Comparison of ENCODE assay signal across 6 cellular contexts in the genomic region with DNA sequence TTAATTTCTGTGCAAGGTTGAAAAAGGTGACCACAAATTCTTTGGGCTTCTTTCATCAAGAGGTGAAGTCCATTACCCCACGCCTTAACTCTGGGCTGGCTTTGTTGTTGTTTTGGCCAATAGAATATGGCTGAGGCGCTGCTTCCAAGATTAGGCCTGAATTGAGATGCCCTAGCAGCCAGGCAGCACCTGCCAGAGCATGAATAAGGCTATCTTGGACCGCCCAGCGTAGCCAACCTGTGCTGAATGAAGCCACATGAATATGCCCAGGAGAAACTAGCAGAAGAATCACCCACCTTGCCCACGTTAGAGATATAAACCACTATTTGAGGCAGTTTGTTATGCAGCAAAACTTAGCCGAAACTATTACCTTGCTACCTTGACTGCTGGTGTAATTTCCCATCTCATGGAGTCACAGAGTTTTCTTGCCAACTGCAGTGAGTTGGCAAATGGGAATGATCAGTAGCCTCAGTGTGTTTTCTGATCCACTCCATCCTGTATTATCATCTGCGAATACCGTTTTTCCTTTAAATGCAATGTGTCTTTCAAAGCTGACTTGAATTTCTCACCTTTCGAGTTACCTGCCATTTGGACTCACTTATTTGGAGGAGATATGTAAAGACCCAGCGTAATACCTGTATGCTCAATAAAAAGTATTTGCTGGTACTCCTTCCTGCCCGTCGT. TPM values are rescaled to one million over a fixed set of nuclear protein-coding genes. Genes with fewer than 3 reads are reported as not detected.
A peak's percentile ranks its signal among the peaks of the same experiment; 100 is the strongest.
DNase-seq lines count a peak whose midpoint lies in the region; TF ChIP-seq lines count a peak whose summit lies in the region.

No MANE protein-coding gene starts in this region.

- H4K20me1 ChIP-seq in OCI-LY3 (ENCODE audit: insufficient read depth, low read length): no peaks in the 10 kb centered on the region

- peaks cover 19% of the 10 kb centered on the region for H3K79me2 ChIP-seq in OCI-LY3 (ENCODE audit: low read length)

- H3K4me3 ChIP-seq in OCI-LY3 (ENCODE audit: low read length) (peak overlapping the region; percentile 93), uterus (peak overlapping the region; percentile 58 to 80)

- TF ChIP-seq CTCF in OCI-LY3 (IDR thresholded peaks at IDR 0.05; ENCODE audit: low read depth, low read length) (no peak), uterus (IDR thresholded peaks at IDR 0.05) (no peak)

- peak overlapping the region; percentile 89 for H3K9ac ChIP-seq in OCI-LY3 (ENCODE audit: low read length)

- H3K9me3 ChIP-seq in OCI-LY3 (ENCODE audit: insufficient read depth, low read length) (no peaks in the 10 kb centered on the region), uterus (no peaks in the 10 kb centered on the region)

- intact Hi-C loops in uterus (cut with DNase I; ENCODE audit: low total_unique reads): no loop called here

- H3K4me1 ChIP-seq in OCI-LY3 (ENCODE audit: low read length): peaks cover 17% of the 10 kb centered on the region
- H3K4me1 ChIP-seq in uterus: no peaks in the 10 kb centered on the region

- no peak for TF ChIP-seq POLR2A in uterus (IDR thresholded peaks at IDR 0.05)

- H3K27me3 ChIP-seq in OCI-LY3 (ENCODE audit: low read depth, low read length) (no peaks in the 10 kb centered on the region), uterus (no peaks in the 10 kb centered on the region)

- H3K36me3 ChIP-seq in OCI-LY3 (replicated peaks; ENCODE audit: low read depth, low read length) (peaks cover 4% of the 10 kb centered on the region), uterus (no peaks in the 10 kb centered on the region)

- peak overlapping the region; percentile 97 for H3K4me2 ChIP-seq in OCI-LY3 (ENCODE audit: low read length)

- DNase-seq in AG08395 (ENCODE audit: low spot score) (peak; percentile 8), hepatic stellate cell (ENCODE audit: low spot score) (peak; percentile 12), uterus (no peak)
- DNase-seq in activated CD4-positive, CD25-positive, alpha-beta regulatory T cell (lab: John Stamatoyannopoulos, UW): no peak
- DNase-seq in activated naive CD4-positive, alpha-beta T cell treated with anti-CD3 and anti-CD28 coated beads, Interleukin-2, amount 50 U/mL, for 16 hours: no peak

- H2AFZ ChIP-seq in OCI-LY3 (ENCODE audit: low read depth, low read length): peak overlapping the region; percentile 89

- H3K27ac ChIP-seq in OCI-LY3 (ENCODE audit: low read length) (peak overlapping the region; percentile 71; the same call in 1 of the 2 replicates), uterus (peak overlapping the region; percentile 88 to 93)

RNA-seq across cellular contexts. Expression of gene TSGA10, which starts 0.7 kb away (rescaled TPM):
- total RNA-seq in uterus: 10 to 100 TPM in 3 of 4 donors, 1 to 10 TPM in 1; 5.9 to 22.5 (median 16.2) TPM

RNA-seq across cellular contexts. Expression of gene LIPT1, which starts 0.7 kb away (rescaled TPM):
- 100 to 1,000 TPM in 1 of 4 donors, 10 to 100 TPM in 2, 1 to 10 TPM in 1; 6.8 to 140 (median 11.0) TPM for total RNA-seq in uterus

RNA-seq across cellular contexts. Expression of gene C2orf15, which starts 12.6 kb away (rescaled TPM):
- total RNA-seq in uterus: 1 to 10 TPM in 2 of 4 donors, not detected in 2; 1.6 to 2.8 TPM

RNA-seq across cellular contexts. Expression of gene MITD1, which starts 26.8 kb away (rescaled TPM):
- total RNA-seq in uterus: 10 to 100 TPM in 3 of 4 donors, 1 to 10 TPM in 1; 6.2 to 41.0 (median 22.7) TPM

RNA-seq across cellular contexts. Expression of gene MRPL30, which starts 26.9 kb away (rescaled TPM):
- total RNA-seq in uterus: 10 to 100 TPM; 27.2 to 47.7 (median 28.8) TPM

Comparison
In these comparisons a context has a peak if more than half of its experiments do, and no peak if none do; other contexts are left out.
1. DNase-seq: peak in AG08395 (single experiment) and hepatic stellate cell (single experiment); none in uterus (0 of 2), activated CD4-positive, CD25-positive, alpha-beta regulatory T cell (0 of 4) and activated naive CD4-positive, alpha-beta T cell treated with anti-CD3 and anti-CD28 coated beads, Interleukin-2, amount 50 U/mL, for 16 hours (single experiment).